Comparison of ENCODE assay signal across 17 cellular contexts in the genomic region with DNA sequence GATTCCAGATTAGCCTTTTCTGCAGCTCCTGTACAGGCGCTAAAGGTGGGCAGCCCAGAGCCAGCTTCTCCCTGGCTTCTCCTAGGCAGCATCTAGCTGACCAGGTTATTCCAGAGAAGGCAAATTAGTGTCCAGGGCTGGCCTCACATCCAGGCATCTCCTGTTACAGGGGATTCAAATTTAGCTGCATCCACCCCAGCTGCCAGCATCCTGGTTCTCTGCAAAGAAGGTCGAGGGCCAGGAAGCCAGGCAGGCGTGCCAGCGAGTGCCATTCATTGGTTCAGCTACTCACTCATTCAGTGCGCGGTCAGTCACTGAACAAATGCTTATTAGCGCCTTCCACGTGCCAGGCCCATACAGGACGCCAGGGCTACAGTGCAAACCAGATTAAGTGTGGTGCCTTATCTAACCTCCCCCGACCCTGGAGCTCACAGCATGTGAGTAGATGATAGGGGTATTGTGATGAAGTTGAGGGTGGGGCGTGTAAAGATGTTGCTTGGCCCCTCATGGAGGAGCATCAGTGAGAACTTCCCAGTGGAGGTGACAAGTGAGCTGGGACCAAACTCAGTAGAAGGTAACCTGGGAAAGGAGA. TPM values are rescaled to one million over a fixed set of nuclear protein-coding genes. Genes with fewer than 3 reads are reported as not detected.
DNase-seq lines count a peak whose midpoint lies in the region; ATAC-seq and TF ChIP-seq lines count a peak whose summit lies in the region.
"Had no signal": no experiment of that assay in that cellular context is flagged by ENCODE, and none has a peak within 500 bp of the region (broad histone marks: within the 10 kb centered on the region; RNA-seq: fewer than 3 reads in every experiment).

No MANE protein-coding gene starts in this region.

- no peak overlapping the region for H2AFZ ChIP-seq in neuronal stem cell (ENCODE audit: low read length)
- H2AFZ ChIP-seq: GM23338, PC-9 had no signal

- H3K9me3 ChIP-seq in neuronal stem cell (replicated peaks in 1 of 2; ENCODE audit: control insufficient read depth in 2 of 2, insufficient read depth in 1 of 2, low read depth in 1 of 2, low read length in 2 of 2) (no peaks in the 10 kb centered on the region), esophagus muscularis mucosa (no peaks in the 10 kb centered on the region)

- TF ChIP-seq POLR2A in esophagus muscularis mucosa (IDR thresholded peaks at IDR 0.05; ENCODE audit: low read depth), result no peak

- no peak overlapping the region for H3K14ac ChIP-seq in neuronal stem cell (ENCODE audit: low read length)

- no peak overlapping the region for H3K27ac ChIP-seq in neuronal stem cell (replicated peaks; ENCODE audit: low read length)
- no peak overlapping the region for H3K27ac ChIP-seq in esophagus muscularis mucosa (replicated peaks in 1 of 4)
- H3K27ac ChIP-seq: PC-9 had no signal

- H3K9me3 Mint-ChIP-seq in dendritic cell treated with granulocyte-macrophage colony-stimulating factor and Interleukin-4, amounts not matched to agents 40 ng/mL and 50 ng/mL, for 4 days, result no peaks in the 10 kb centered on the region
- H3K9me3 Mint-ChIP-seq: CD4-positive, CD25-positive, alpha-beta regulatory T cell; GM23338 had no signal

- H4K8ac ChIP-seq in neuronal stem cell (ENCODE audit: low read depth, low read length), result no peak overlapping the region

- peaks cover 0 to 5% of the 10 kb centered on the region in 2 donors for H3K4me1 ChIP-seq in neuronal stem cell (ENCODE audit: control insufficient read depth in 2 of 2, insufficient read depth in 1 of 2, low read depth in 1 of 2, low read length in 2 of 2)
- H3K4me1 ChIP-seq in esophagus muscularis mucosa, result peaks cover 0 to 8% (median 3%) of the 10 kb centered on the region in 4 donors

- H3K79me1 ChIP-seq in neuronal stem cell (ENCODE audit: low read depth, low read length), result no peaks in the 10 kb centered on the region

- H2BK12ac ChIP-seq in neuronal stem cell (ENCODE audit: low read length), result peak overlapping the region; percentile 3

- H3K36me3 ChIP-seq in neuronal stem cell (replicated peaks in 1 of 2; ENCODE audit: control insufficient read depth in 2 of 2, insufficient read depth in 2 of 2, low read length in 2 of 2), result no peaks in the 10 kb centered on the region
- no peaks in the 10 kb centered on the region for H3K36me3 ChIP-seq in esophagus muscularis mucosa

- no peak overlapping the region for H3K4me2 ChIP-seq in neuronal stem cell (ENCODE audit: insufficient read depth, low read length, poor library complexity, severe bottlenecking)
- H3K4me2 ChIP-seq: GM23338, PC-9 had no signal

- H3K36me3 Mint-ChIP-seq in dendritic cell treated with granulocyte-macrophage colony-stimulating factor and Interleukin-4, amounts not matched to agents 40 ng/mL and 50 ng/mL, for 4 days (ENCODE audit: low read depth), result no peaks in the 10 kb centered on the region
- H3K36me3 Mint-ChIP-seq: CD4-positive, CD25-positive, alpha-beta regulatory T cell had no signal

- no peak overlapping the region for H3K23ac ChIP-seq in neuronal stem cell (ENCODE audit: low read depth, low read length, poor library complexity)

- peak overlapping the region; percentile 33 for H3K18ac ChIP-seq in neuronal stem cell (ENCODE audit: low read length)

- no peak overlapping the region for H2BK15ac ChIP-seq in neuronal stem cell (ENCODE audit: low read length)

- intact Hi-C loops in dendritic cell treated with granulocyte-macrophage colony-stimulating factor and Interleukin-4, amounts not matched to agents 40 ng/mL and 50 ng/mL, for 4 days (cut with micrococcal nuclease), result no loop called here
- intact Hi-C loops in esophagus muscularis mucosa (cut with DNase I), result no loop called here
- intact Hi-C loops in sciatic nerve (cut with DNase I), result no loop called here

- no peak for TF ChIP-seq CTCF in esophagus muscularis mucosa (IDR thresholded peaks at IDR 0.05)

- no peak for ATAC-seq in GM19328 (IDR thresholded peaks at IDR 0.05; ENCODE audit: unreplicated experiment)
- ATAC-seq in sciatic nerve, result no peak
- ATAC-seq: GM23338 had no signal

- H3K27me3 ChIP-seq in neuronal stem cell (ENCODE audit: control insufficient read depth in 3 of 3, insufficient read depth in 3 of 3, low read depth in 1 of 3, low read length in 3 of 3), result peaks cover 0 to 40% (median 0%) of the 10 kb centered on the region in 3 experiments
- no peaks in the 10 kb centered on the region for H3K27me3 ChIP-seq in esophagus muscularis mucosa

- TF ChIP-seq EP300 in esophagus muscularis mucosa (IDR thresholded peaks at IDR 0.05), result no peak

- H2AK5ac ChIP-seq in neuronal stem cell (ENCODE audit: low read depth, low read length), result peak overlapping the region; percentile 77

- peaks cover 8% of the 10 kb centered on the region for H3K4me1 Mint-ChIP-seq in dendritic cell treated with granulocyte-macrophage colony-stimulating factor and Interleukin-4, amounts not matched to agents 40 ng/mL and 50 ng/mL, for 4 days (ENCODE audit: low read depth)
- H3K4me1 Mint-ChIP-seq: CD4-positive, CD25-positive, alpha-beta regulatory T cell had no signal

- H3K27ac Mint-ChIP-seq in dendritic cell treated with granulocyte-macrophage colony-stimulating factor and Interleukin-4, amounts not matched to agents 40 ng/mL and 50 ng/mL, for 4 days, result peak overlapping the region; percentile 9
- H3K27ac Mint-ChIP-seq: GM23338 had no signal

- DNase-seq in COLO668 (lab: John Stamatoyannopoulos, UW; ENCODE audit: unreplicated experiment) (peak; percentile 55), NCI-H82 treated with DMSO at 0.1 percent for 48 hours (lab: John Stamatoyannopoulos, UW; ENCODE audit: unreplicated experiment) (peak; percentile 19), neuronal stem cell (ENCODE audit: low spot score) (no peak), esophagus muscularis mucosa (ENCODE audit: extremely low spot score) (no peak), sciatic nerve (ENCODE audit: low spot score) (no peak)
- DNase-seq: AML-193; CD4-positive, CD25-positive, alpha-beta regulatory T cell; GF-D8; Karpas-422; MM.1S; NCI-H1105 treated with DMSO at 0.1 percent for 48 hours; NCI-H2029; NK-92 treated with Interleukin-12 subunit alpha and Interleukin-12 subunit beta, amount 100 ng/mL, for 24 hours; PC-9 had no signal

- peaks cover 14% of the 10 kb centered on the region for H3K27me3 Mint-ChIP-seq in dendritic cell treated with granulocyte-macrophage colony-stimulating factor and Interleukin-4, amounts not matched to agents 40 ng/mL and 50 ng/mL, for 4 days

- H3K4me3 ChIP-seq in neuronal stem cell (ENCODE audit: low read length in 2 of 2), result no peak overlapping the region
- H3K4me3 ChIP-seq in esophagus muscularis mucosa, result no peak overlapping the region
- H3K4me3 ChIP-seq: GM23338, PC-9 had no signal

- no peak overlapping the region for H3K9ac ChIP-seq in neuronal stem cell (ENCODE audit: low read depth, low read length, poor library complexity)

- H2BK120ac ChIP-seq in neuronal stem cell (ENCODE audit: low read depth, low read length), result no peak overlapping the region

- peak overlapping the region; percentile 61 for H4K91ac ChIP-seq in neuronal stem cell (ENCODE audit: low read depth, low read length, poor library complexity)

- no CpG with 5 or more reads among the region's 11 CpGs for WGBS in neuronal stem cell (ENCODE audit: extremely low coverage in 2 of 2, insufficient read length in 2 of 2, insufficient replicate concordance in 1 of 2), 2 donors
- 81% methylated on average over 11 of the region's 11 CpGs for WGBS in esophagus muscularis mucosa

- no peak overlapping the region for H3K4me3 Mint-ChIP-seq in dendritic cell treated with granulocyte-macrophage colony-stimulating factor and Interleukin-4, amounts not matched to agents 40 ng/mL and 50 ng/mL, for 4 days
- H3K4me3 Mint-ChIP-seq: CD4-positive, CD25-positive, alpha-beta regulatory T cell; GM23338 had no signal

- H2BK5ac ChIP-seq in neuronal stem cell (ENCODE audit: low read length), result no peak overlapping the region

- no peak overlapping the region for H3K4ac ChIP-seq in neuronal stem cell (ENCODE audit: low read length)

RNA-seq across cellular contexts. Expression of gene FAM222A, which starts 15.7 kb away (rescaled TPM):
- polyA plus RNA-seq in neuronal stem cell (2013, experiment 1 of 2), result 14.4 TPM
- 14.3 TPM for polyA plus RNA-seq in neuronal stem cell (2013, experiment 2 of 2)
- 1 to 10 TPM in 3 of 4 donors, under 1 TPM in 1; 0.42 to 3.8 (median 3.2) TPM for total RNA-seq in esophagus muscularis mucosa
- total RNA-seq in sciatic nerve, result 4.7 TPM

Comparison
In these comparisons a context has a peak if more than half of its experiments do, and no peak if none do; other contexts are left out.
1. DNase-seq: peak in COLO668 (single experiment) and NCI-H82 treated with DMSO at 0.1 percent for 48 hours (single experiment); none in neuronal stem cell (single experiment), esophagus muscularis mucosa (single experiment) and sciatic nerve (single experiment).